ENCODE assay signal across 11 cellular contexts in the genomic region with DNA sequence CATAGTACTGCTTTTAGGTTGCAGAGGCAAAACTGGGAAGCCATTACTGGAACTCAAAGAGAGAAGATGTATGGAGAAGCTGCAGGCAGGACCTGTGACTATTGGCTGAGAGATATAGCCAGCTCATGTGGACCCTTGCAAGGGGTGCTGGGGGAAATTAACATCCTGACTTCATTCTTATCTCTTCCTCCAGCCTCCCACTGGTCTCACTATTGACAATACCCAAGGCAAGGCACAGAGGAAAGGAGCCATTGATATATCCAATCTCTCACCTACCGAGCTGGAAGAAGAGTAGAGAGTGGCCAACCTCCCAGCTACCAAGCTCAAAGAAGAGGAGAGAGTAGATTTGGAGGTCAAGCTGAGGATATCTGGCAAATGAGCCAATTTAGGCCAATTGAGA.
"Had no signal": no experiment of that assay in that cellular context is flagged by ENCODE, and none has a peak within 500 bp of the region (broad histone marks: within the 10 kb centered on the region; RNA-seq: fewer than 3 reads in every experiment).

No MANE protein-coding gene starts in this region.

- H3K4me1 Mint-ChIP-seq: central memory CD8-positive, alpha-beta T cell; WTC11 had no signal

- H3K27ac Mint-ChIP-seq: activated CD8-positive, alpha-beta T cell treated with anti-CD3 and anti-CD28 coated beads, Interleukin-2, amount 10 ng/mL, durations not matched to agents 7 days and 5 days; activated naive CD8-positive, alpha-beta T cell treated with anti-CD3 and anti-CD28 coated beads for 36 hours; stimulated activated memory B cell treated with anti-CD40 and anti-IgM and Interleukin-4, amounts not matched to agents 10 μg/mL and 1 μg/mL and 100 μg/mL, for 72 hours; WTC11 had no signal

- H3K27me3 Mint-ChIP-seq: activated naive CD8-positive, alpha-beta T cell treated with anti-CD3 and anti-CD28 coated beads for 36 hours; stimulated activated memory B cell treated with anti-CD40 and anti-IgM and Interleukin-4, amounts not matched to agents 10 μg/mL and 1 μg/mL and 100 μg/mL, for 72 hours had no signal

- DNase-seq: activated CD4-positive, alpha-beta T cell treated with anti-CD3 and anti-CD28 coated beads for 48 hours; activated CD8-positive, alpha-beta T cell treated with anti-CD3 and anti-CD28 coated beads, Interleukin-2, amount 10 ng/mL, durations not matched to agents 7 days and 5 days; activated gamma-delta T cell treated with Interleukin-2 at 50 U/mL for 16 hours; activated naive CD8-positive, alpha-beta T cell treated with anti-CD3 and anti-CD28 coated beads for 36 hours; amygdala; effector memory CD4-positive, alpha-beta T cell; stimulated activated CD4-positive, alpha-beta T cell treated with anti-CD3 and anti-CD28 coated beads, Interleukin-2, amount 100 ng/mL, for 48 hours had no signal

- H3K36me3 Mint-ChIP-seq: activated naive CD8-positive, alpha-beta T cell treated with anti-CD3 and anti-CD28 coated beads for 36 hours; brain; WTC11 had no signal

- H3K4me3 Mint-ChIP-seq: activated CD8-positive, alpha-beta T cell treated with anti-CD3 and anti-CD28 coated beads, Interleukin-2, amount 10 ng/mL, durations not matched to agents 7 days and 5 days; activated naive CD8-positive, alpha-beta T cell treated with anti-CD3 and anti-CD28 coated beads for 36 hours; brain; central memory CD8-positive, alpha-beta T cell; stimulated activated memory B cell treated with anti-CD40 and anti-IgM and Interleukin-4, amounts not matched to agents 10 μg/mL and 1 μg/mL and 100 μg/mL, for 72 hours; WTC11 had no signal

- H3K9me3 Mint-ChIP-seq: central memory CD8-positive, alpha-beta T cell had no signal
